ENCODE assay signal across 2 cellular contexts in the genomic region with DNA sequence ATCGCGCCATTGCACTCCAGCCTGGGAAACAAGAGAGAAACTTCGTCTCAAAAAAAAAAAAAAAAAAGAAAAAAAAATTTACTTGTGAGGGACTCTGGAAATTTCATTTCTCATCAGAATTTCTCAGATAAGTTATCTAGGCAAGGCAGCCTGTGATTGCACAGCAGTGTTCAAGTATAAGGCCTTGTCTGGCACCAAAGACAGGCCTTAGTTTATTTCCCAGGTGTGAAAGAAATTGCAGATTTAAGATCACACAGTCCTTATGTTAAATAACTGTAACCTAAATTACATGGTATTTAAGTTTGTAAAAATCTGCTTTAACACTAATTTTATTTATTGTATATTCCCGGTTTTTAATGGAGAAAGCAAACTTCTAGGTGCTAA.
TF ChIP-seq lines count a peak whose summit lies in the region.

No MANE protein-coding gene starts in this region.

TF ChIP-seq in SK-N-SH, 30 proteins besides CTCF, POLR2A, EP300 and RAD21 (continued from another document):
- TF ChIP-seq SIN3A (IDR thresholded peaks at IDR 0.05; ENCODE audit: borderline replicate concordance, low read depth, low read length) (no peak), TCF12 (IDR thresholded peaks at IDR 0.05) (no peak), MXI1 (IDR thresholded peaks at IDR 0.05; ENCODE audit: low read depth, low read length) (no peak), FOXJ3 (CRISPR knock-in tag; IDR thresholded peaks at IDR 0.05) (no peak), EZH2phosphoT487 (IDR thresholded peaks at IDR 0.05; ENCODE audit: borderline replicate concordance, low read depth) (no peak), FOXM1 (IDR thresholded peaks at IDR 0.05; ENCODE audit: low read depth) (no peak), GATA2 (CRISPR knock-in tag; IDR thresholded peaks at IDR 0.05) (no peak), NFIC (IDR thresholded peaks at IDR 0.05; ENCODE audit: borderline replicate concordance) (no peak), RCOR1 (IDR thresholded peaks at IDR 0.05; ENCODE audit: low read length) (no peak), RXRA (IDR thresholded peaks at IDR 0.05; ENCODE audit: borderline replicate concordance, low read depth) (no peak), CHD2 (IDR thresholded peaks at IDR 0.05; ENCODE audit: low read length, partially characterized antibody) (no peak)
- TF ChIP-seq, protein P1, sequence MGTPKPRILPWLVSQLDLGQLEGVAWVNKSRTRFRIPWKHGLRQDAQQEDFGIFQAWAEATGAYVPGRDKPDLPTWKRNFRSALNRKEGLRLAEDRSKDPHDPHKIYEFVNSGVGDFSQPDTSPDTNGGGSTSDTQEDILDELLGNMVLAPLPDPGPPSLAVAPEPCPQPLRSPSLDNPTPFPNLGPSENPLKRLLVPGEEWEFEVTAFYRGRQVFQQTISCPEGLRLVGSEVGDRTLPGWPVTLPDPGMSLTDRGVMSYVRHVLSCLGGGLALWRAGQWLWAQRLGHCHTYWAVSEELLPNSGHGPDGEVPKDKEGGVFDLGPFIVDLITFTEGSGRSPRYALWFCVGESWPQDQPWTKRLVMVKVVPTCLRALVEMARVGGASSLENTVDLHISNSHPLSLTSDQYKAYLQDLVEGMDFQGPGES (IDR thresholded peaks at IDR 0.05; ENCODE audit: low read depth, low read length), result no peak
- TF ChIP-seq, protein P2, sequence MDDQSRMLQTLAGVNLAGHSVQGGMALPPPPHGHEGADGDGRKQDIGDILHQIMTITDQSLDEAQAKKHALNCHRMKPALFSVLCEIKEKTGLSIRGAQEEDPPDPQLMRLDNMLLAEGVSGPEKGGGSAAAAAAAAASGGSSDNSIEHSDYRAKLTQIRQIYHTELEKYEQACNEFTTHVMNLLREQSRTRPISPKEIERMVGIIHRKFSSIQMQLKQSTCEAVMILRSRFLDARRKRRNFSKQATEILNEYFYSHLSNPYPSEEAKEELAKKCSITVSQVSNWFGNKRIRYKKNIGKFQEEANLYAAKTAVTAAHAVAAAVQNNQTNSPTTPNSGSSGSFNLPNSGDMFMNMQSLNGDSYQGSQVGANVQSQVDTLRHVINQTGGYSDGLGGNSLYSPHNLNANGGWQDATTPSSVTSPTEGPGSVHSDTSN (IDR thresholded peaks at IDR 0.05), result no peak
- TF ChIP-seq, protein P3, sequence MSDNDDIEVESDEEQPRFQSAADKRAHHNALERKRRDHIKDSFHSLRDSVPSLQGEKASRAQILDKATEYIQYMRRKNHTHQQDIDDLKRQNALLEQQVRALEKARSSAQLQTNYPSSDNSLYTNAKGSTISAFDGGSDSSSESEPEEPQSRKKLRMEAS (IDR thresholded peaks at IDR 0.05; ENCODE audit: low read depth), result no peak
- TF ChIP-seq, protein P4, sequence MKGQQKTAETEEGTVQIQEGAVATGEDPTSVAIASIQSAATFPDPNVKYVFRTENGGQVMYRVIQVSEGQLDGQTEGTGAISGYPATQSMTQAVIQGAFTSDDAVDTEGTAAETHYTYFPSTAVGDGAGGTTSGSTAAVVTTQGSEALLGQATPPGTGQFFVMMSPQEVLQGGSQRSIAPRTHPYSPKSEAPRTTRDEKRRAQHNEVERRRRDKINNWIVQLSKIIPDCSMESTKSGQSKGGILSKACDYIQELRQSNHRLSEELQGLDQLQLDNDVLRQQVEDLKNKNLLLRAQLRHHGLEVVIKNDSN (IDR thresholded peaks at IDR 0.05; ENCODE audit: borderline replicate concordance, low read depth), result no peak
TF ChIP-seq in SK-N-SH: peak in this region for 0.

TF ChIP-seq in SK-N-SH treated with all-trans-retinoic acid at 6 μM for 48 hours, 23 proteins besides CTCF, POLR2A, EP300 and RAD21:
- TF ChIP-seq, protein P5, sequence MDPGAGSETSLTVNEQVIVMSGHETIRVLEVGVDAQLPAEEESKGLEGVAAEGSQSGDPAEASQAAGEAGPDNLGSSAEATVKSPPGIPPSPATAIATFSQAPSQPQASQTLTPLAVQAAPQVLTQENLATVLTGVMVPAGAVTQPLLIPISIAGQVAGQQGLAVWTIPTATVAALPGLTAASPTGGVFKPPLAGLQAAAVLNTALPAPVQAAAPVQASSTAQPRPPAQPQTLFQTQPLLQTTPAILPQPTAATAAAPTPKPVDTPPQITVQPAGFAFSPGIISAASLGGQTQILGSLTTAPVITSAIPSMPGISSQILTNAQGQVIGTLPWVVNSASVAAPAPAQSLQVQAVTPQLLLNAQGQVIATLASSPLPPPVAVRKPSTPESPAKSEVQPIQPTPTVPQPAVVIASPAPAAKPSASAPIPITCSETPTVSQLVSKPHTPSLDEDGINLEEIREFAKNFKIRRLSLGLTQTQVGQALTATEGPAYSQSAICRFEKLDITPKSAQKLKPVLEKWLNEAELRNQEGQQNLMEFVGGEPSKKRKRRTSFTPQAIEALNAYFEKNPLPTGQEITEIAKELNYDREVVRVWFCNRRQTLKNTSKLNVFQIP (CRISPR knock-in tag; IDR thresholded peaks at IDR 0.05; ENCODE audit: borderline replicate concordance, low read depth), result no peak
- TF ChIP-seq ESRRG (CRISPR knock-in tag; IDR thresholded peaks at IDR 0.05) (no peak), OSR1 (CRISPR knock-in tag; IDR thresholded peaks at IDR 0.05) (no peak), ZFP3 (CRISPR knock-in tag; IDR thresholded peaks at IDR 0.05) (no peak), RARB (CRISPR knock-in tag; IDR thresholded peaks at IDR 0.05) (no peak), PPARA (CRISPR knock-in tag; IDR thresholded peaks at IDR 0.05; ENCODE audit: borderline replicate concordance) (no peak), ARNTL (CRISPR knock-in tag; IDR thresholded peaks at IDR 0.05; ENCODE audit: borderline replicate concordance, low read depth) (no peak), ZFP30 (CRISPR knock-in tag; IDR thresholded peaks at IDR 0.05) (no peak), BACH2 (CRISPR knock-in tag; IDR thresholded peaks at IDR 0.05; ENCODE audit: borderline replicate concordance) (no peak), ZNF565 (CRISPR knock-in tag; conservative IDR thresholded peaks at IDR 0.05; ENCODE audit: low read depth) (no peak), GLIS3 (CRISPR knock-in tag; IDR thresholded peaks at IDR 0.05) (no peak)
- TF ChIP-seq, protein P6, sequence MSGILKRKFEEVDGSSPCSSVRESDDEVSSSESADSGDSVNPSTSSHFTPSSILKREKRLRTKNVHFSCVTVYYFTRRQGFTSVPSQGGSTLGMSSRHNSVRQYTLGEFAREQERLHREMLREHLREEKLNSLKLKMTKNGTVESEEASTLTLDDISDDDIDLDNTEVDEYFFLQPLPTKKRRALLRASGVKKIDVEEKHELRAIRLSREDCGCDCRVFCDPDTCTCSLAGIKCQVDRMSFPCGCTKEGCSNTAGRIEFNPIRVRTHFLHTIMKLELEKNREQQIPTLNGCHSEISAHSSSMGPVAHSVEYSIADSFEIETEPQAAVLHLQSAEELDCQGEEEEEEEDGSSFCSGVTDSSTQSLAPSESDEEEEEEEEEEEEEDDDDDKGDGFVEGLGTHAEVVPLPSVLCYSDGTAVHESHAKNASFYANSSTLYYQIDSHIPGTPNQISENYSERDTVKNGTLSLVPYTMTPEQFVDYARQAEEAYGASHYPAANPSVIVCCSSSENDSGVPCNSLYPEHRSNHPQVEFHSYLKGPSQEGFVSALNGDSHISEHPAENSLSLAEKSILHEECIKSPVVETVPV (CRISPR knock-in tag; IDR thresholded peaks at IDR 0.05), result no peak
- TF ChIP-seq, protein P7, sequence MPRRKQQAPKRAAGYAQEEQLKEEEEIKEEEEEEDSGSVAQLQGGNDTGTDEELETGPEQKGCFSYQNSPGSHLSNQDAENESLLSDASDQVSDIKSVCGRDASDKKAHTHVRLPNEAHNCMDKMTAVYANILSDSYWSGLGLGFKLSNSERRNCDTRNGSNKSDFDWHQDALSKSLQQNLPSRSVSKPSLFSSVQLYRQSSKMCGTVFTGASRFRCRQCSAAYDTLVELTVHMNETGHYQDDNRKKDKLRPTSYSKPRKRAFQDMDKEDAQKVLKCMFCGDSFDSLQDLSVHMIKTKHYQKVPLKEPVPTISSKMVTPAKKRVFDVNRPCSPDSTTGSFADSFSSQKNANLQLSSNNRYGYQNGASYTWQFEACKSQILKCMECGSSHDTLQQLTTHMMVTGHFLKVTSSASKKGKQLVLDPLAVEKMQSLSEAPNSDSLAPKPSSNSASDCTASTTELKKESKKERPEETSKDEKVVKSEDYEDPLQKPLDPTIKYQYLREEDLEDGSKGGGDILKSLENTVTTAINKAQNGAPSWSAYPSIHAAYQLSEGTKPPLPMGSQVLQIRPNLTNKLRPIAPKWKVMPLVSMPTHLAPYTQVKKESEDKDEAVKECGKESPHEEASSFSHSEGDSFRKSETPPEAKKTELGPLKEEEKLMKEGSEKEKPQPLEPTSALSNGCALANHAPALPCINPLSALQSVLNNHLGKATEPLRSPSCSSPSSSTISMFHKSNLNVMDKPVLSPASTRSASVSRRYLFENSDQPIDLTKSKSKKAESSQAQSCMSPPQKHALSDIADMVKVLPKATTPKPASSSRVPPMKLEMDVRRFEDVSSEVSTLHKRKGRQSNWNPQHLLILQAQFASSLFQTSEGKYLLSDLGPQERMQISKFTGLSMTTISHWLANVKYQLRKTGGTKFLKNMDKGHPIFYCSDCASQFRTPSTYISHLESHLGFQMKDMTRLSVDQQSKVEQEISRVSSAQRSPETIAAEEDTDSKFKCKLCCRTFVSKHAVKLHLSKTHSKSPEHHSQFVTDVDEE (CRISPR knock-in tag; IDR thresholded peaks at IDR 0.05), result no peak
